In genomic region chr22:25728064-25728463, GRCh38 we compare ENCODE assay signal across 21 cellular contexts. TPM values are rescaled to one million over a fixed set of nuclear protein-coding genes. Genes with fewer than 3 reads are reported as not detected.
"Had no signal": no experiment of that assay in that cellular context is flagged by ENCODE, and none has a peak within 500 bp of the region (broad histone marks: within the 10 kb centered on the region; RNA-seq: fewer than 3 reads in every experiment).

No MANE protein-coding gene starts in this region.

- H3K4me3 Mint-ChIP-seq: activated naive CD8-positive, alpha-beta T cell treated with anti-CD3 and anti-CD28 coated beads for 36 hours; natural killer cell; stimulated activated memory B cell treated with anti-CD40 and anti-IgM and Interleukin-4, amounts not matched to agents 10 μg/mL and 1 μg/mL and 100 μg/mL, for 72 hours had no signal

- H3K27ac ChIP-seq: colonic mucosa, foreskin keratinocyte, parathyroid adenoma, testis, upper lobe of right lung had no signal

- H3K36me3 ChIP-seq: colonic mucosa, upper lobe of right lung had no signal

- DNase-seq: activated CD8-positive, alpha-beta memory T cell treated with anti-CD3 and anti-CD28 coated beads for 24 hours; activated CD8-positive, alpha-beta memory T cell treated with anti-CD3 and anti-CD28 coated beads, Interleukin-2, amount 50 U/mL, for 48 hours; activated gamma-delta T cell treated with Interleukin-2 at 50 U/mL for 16 hours; activated naive CD8-positive, alpha-beta T cell treated with anti-CD3 and anti-CD28 coated beads for 36 hours; amygdala; central memory CD4-positive, alpha-beta T cell; colonic mucosa; foreskin keratinocyte; glutamatergic neuron; hypothalamus; natural killer cell; stimulated activated CD4-positive, alpha-beta T cell treated with anti-CD3 and anti-CD28 coated beads, Interleukin-4, amount 100 ng/mL, for 4 hours; T1000; testis; upper lobe of right lung had no signal

- H3K36me3 Mint-ChIP-seq: activated naive CD8-positive, alpha-beta T cell treated with anti-CD3 and anti-CD28 coated beads for 36 hours; natural killer cell had no signal

- H3K4me3 ChIP-seq: colonic mucosa, lung, smooth muscle cell, testis, upper lobe of right lung had no signal

- H3K27me3 ChIP-seq: colonic mucosa, foreskin keratinocyte, testis, upper lobe of right lung had no signal

- H3K9me3 Mint-ChIP-seq: activated naive CD8-positive, alpha-beta T cell treated with anti-CD3 and anti-CD28 coated beads for 36 hours; natural killer cell; stimulated activated memory B cell treated with anti-CD40 and anti-IgM and Interleukin-4, amounts not matched to agents 10 μg/mL and 1 μg/mL and 100 μg/mL, for 72 hours had no signal

- H3K27me3 Mint-ChIP-seq: stimulated activated memory B cell treated with anti-CD40 and anti-IgM and Interleukin-4, amounts not matched to agents 10 μg/mL and 1 μg/mL and 100 μg/mL, for 72 hours had no signal

- FAIRE-seq: keratinocyte had no signal

- H3K4me1 Mint-ChIP-seq: natural killer cell had no signal

- H3K4me2 ChIP-seq: smooth muscle cell had no signal

- H3K4me1 ChIP-seq: colonic mucosa, foreskin keratinocyte, parathyroid adenoma, testis, upper lobe of right lung had no signal

- H3K27ac Mint-ChIP-seq: activated naive CD8-positive, alpha-beta T cell treated with anti-CD3 and anti-CD28 coated beads for 36 hours; natural killer cell had no signal

- H3K9ac ChIP-seq: parathyroid adenoma had no signal

- H3K9me3 ChIP-seq: colonic mucosa, testis, upper lobe of right lung had no signal

RNA-seq across cellular contexts. Expression of gene MYO18B, which starts 13.9 kb away (rescaled TPM):
- polyA plus RNA-seq: fibroblast of lung, foreskin keratinocyte, keratinocyte had no signal
